ENCODE assay signal across 1 cellular context in the genomic region with DNA sequence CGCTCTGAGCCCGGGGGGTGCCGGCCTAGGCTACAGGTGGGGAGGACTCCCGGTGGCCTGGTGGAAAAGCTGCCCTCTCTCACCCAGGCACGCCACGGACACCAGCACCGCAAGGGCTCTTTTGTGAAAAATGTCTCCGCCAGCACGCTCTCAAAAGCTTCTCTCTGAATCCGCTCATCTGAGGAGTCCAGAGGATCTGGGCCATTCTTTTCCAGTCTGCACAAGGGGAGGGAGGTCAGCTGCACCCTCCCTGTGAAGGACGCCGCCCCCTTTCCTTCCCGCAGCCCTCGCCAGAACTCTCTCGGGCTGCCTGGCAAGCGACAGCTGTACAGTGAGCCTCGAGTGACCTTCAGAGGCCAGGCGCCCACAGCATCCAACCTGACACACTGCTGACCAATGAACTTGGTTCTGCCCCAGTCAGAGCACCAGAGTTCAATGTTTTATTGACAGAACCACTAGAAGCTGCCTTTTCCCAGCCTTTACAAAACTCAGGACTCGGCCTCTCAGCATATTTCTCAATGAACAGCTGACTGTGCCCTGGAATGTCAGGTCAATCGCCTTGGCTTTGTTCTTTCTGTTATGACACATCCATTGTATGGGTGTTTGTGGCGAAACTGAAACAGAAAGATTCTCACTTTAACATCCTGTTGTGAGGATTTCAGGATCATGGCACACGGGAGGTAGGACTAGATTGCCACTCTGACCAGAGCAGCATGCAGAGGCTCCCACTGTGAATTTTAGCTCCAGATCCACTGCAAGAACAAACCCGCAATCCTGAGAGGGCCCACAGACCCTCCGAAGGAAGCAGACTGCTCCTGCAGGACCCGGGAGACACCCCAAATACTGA.
TF ChIP-seq lines count a peak whose summit lies in the region.

No MANE protein-coding gene starts in this region.

TF ChIP-seq in HepG2, 621 proteins besides CTCF, POLR2A, EP300 and RAD21 (continued from another document and continues in another):
- TF ChIP-seq KDM2A (CRISPR knock-in tag; IDR thresholded peaks at IDR 0.05; ENCODE audit: borderline replicate concordance, low read depth) (peak; percentile 84), PLRG1 (conservative IDR thresholded peaks at IDR 0.05) (no peak), ZNF564 (CRISPR knock-in tag; IDR thresholded peaks at IDR 0.05) (peak; percentile 53; the same call in 1 of the 2 replicates), MIER3 (CRISPR knock-in tag; IDR thresholded peaks at IDR 0.05; ENCODE audit: borderline replicate concordance) (peak; percentile 99), ZNF747 (CRISPR knock-in tag; IDR thresholded peaks at IDR 0.05; ENCODE audit: borderline replicate concordance) (peak; percentile 99), ZNF414 (CRISPR knock-in tag; IDR thresholded peaks at IDR 0.05) (peak; percentile 97), NCOA5 (CRISPR knock-in tag; IDR thresholded peaks at IDR 0.05) (peak; percentile 92; the same call in 1 of the 2 replicates), ZNF678 (CRISPR knock-in tag; IDR thresholded peaks at IDR 0.05) (peak; percentile 61; the same call in 1 of the 2 replicates), POLR2AphosphoS2 (IDR thresholded peaks at IDR 0.05; ENCODE audit: low read depth, low read length) (no peak), KLF6 (CRISPR knock-in tag; IDR thresholded peaks at IDR 0.05) (peak; percentile 93), ZNF350 (CRISPR knock-in tag; IDR thresholded peaks at IDR 0.05; ENCODE audit: borderline replicate concordance, low read depth) (peak; percentile 92), HDAC2 (CRISPR knock-in tag; IDR thresholded peaks at IDR 0.05) (peak; percentile 100), ZNF17 (CRISPR knock-in tag; IDR thresholded peaks at IDR 0.05) (no peak), ZNF841 (CRISPR knock-in tag; IDR thresholded peaks at IDR 0.05; ENCODE audit: borderline replicate concordance) (no peak), CHD2 (IDR thresholded peaks at IDR 0.05; ENCODE audit: low read depth, low read length) (no peak), RAD51 (IDR thresholded peaks at IDR 0.05; ENCODE audit: borderline replicate concordance) (no peak), ZSCAN5A (CRISPR knock-in tag; IDR thresholded peaks at IDR 0.05; ENCODE audit: borderline replicate concordance) (peak; percentile 93; the same call in 1 of the 2 replicates), JDP2 (CRISPR knock-in tag; IDR thresholded peaks at IDR 0.05; ENCODE audit: borderline replicate concordance) (peak; percentile 94; the same call in 1 of the 2 replicates), ZNF547 (CRISPR knock-in tag; IDR thresholded peaks at IDR 0.05) (peak; percentile 95), NFIB (CRISPR knock-in tag; IDR thresholded peaks at IDR 0.05; ENCODE audit: borderline replicate concordance) (no peak), ZNF878 (CRISPR knock-in tag; IDR thresholded peaks at IDR 0.05) (peak; percentile 98; the same call in 1 of the 2 replicates), KLF15 (CRISPR knock-in tag; IDR thresholded peaks at IDR 0.05; ENCODE audit: borderline replicate concordance) (peak; percentile 74; the same call in 1 of the 2 replicates), ZNF619 (CRISPR knock-in tag; IDR thresholded peaks at IDR 0.05) (0 out of 2 replicates have a peak, but pooled peaks have one; percentile 23), ZNF441 (CRISPR knock-in tag; IDR thresholded peaks at IDR 0.05; ENCODE audit: borderline replicate concordance) (peak; percentile 85; the same call in 1 of the 2 replicates), PRPF4 (IDR thresholded peaks at IDR 0.05; ENCODE audit: low read depth, low read length, poor library complexity, severe bottlenecking) (no peak), ZNF777 (CRISPR knock-in tag; IDR thresholded peaks at IDR 0.05) (peak; percentile 52; the same call in 1 of the 2 replicates), ZUFSP (CRISPR knock-in tag; IDR thresholded peaks at IDR 0.05; ENCODE audit: borderline replicate concordance) (no peak), TBP (CRISPR knock-in tag; IDR thresholded peaks at IDR 0.05) (peak; percentile 92; the same call in 1 of the 2 replicates), ZNF136 (CRISPR knock-in tag; IDR thresholded peaks at IDR 0.05; ENCODE audit: low read depth) (no peak; the same call in 1 of the 2 replicates), HNRNPK (IDR thresholded peaks at IDR 0.05; ENCODE audit: low read depth, low read length, poor library complexity, severe bottlenecking) (no peak), MZF1 (CRISPR knock-in tag; IDR thresholded peaks at IDR 0.05; ENCODE audit: borderline replicate concordance) (0 out of 2 replicates have a peak, but pooled peaks have one; percentile 80), MATR3 (CRISPR knock-in tag; IDR thresholded peaks at IDR 0.05) (no peak), RXRB (CRISPR knock-in tag; IDR thresholded peaks at IDR 0.05; ENCODE audit: borderline replicate concordance) (peak; percentile 100), MLLT10 (CRISPR knock-in tag; IDR thresholded peaks at IDR 0.05) (no peak), ZBTB3 (CRISPR knock-in tag; IDR thresholded peaks at IDR 0.05; ENCODE audit: borderline replicate concordance, low read depth) (peak; percentile 27; the same call in 1 of the 2 replicates), ZNF567 (CRISPR knock-in tag; IDR thresholded peaks at IDR 0.05; ENCODE audit: borderline replicate concordance) (no peak; the same call in none of the 2 replicates), KDM6A (CRISPR knock-in tag; IDR thresholded peaks at IDR 0.05; ENCODE audit: low read depth) (peak; percentile 96), ZFP36L2 (CRISPR knock-in tag; IDR thresholded peaks at IDR 0.05) (no peak; the same call in 1 of the 2 replicates), ZNF326 (CRISPR knock-in tag; IDR thresholded peaks at IDR 0.05; ENCODE audit: borderline replicate concordance) (no peak), SMC3 (IDR thresholded peaks at IDR 0.05; ENCODE audit: low read length) (peak; percentile 58; the same call in 1 of the 2 replicates), ZNF292 (CRISPR knock-in tag; IDR thresholded peaks at IDR 0.05; ENCODE audit: borderline replicate concordance, low read depth) (peak; percentile 98), EZH2 (conservative IDR thresholded peaks at IDR 0.05; ENCODE audit: low read depth, low read length) (no peak), FOXP4 (CRISPR knock-in tag; IDR thresholded peaks at IDR 0.05) (peak; percentile 98), MXI1 (IDR thresholded peaks at IDR 0.05; ENCODE audit: borderline replicate concordance, low read depth, low read length) (peak; percentile 92; the same call in 2 of the 3 replicates), GFI1 (CRISPR knock-in tag; IDR thresholded peaks at IDR 0.05; ENCODE audit: borderline replicate concordance) (peak; percentile 91), JUND (CRISPR knock-in tag; IDR thresholded peaks at IDR 0.05) (peak; percentile 95)
- TF ChIP-seq, protein P1, sequence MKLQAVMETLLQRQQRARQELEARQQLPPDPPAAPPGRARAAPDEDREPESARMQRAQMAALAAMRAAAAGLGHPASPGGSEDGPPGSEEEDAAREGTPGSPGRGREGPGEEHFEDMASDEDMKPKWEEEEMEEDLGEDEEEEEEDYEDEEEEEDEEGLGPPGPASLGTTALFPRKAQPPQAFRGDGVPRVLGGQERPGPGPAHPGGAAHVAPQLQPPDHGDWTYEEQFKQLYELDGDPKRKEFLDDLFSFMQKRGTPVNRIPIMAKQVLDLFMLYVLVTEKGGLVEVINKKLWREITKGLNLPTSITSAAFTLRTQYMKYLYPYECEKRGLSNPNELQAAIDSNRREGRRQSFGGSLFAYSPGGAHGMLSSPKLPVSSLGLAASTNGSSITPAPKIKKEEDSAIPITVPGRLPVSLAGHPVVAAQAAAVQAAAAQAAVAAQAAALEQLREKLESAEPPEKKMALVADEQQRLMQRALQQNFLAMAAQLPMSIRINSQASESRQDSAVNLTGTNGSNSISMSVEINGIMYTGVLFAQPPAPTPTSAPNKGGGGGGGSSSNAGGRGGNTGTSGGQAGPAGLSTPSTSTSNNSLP (IDR thresholded peaks at IDR 0.05; ENCODE audit: low read depth, low read length), result peak; percentile 90
- TF ChIP-seq, protein P2, sequence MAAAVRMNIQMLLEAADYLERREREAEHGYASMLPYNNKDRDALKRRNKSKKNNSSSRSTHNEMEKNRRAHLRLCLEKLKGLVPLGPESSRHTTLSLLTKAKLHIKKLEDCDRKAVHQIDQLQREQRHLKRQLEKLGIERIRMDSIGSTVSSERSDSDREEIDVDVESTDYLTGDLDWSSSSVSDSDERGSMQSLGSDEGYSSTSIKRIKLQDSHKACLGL (CRISPR knock-in tag; IDR thresholded peaks at IDR 0.05), result no peak
- TF ChIP-seq, protein P3, sequence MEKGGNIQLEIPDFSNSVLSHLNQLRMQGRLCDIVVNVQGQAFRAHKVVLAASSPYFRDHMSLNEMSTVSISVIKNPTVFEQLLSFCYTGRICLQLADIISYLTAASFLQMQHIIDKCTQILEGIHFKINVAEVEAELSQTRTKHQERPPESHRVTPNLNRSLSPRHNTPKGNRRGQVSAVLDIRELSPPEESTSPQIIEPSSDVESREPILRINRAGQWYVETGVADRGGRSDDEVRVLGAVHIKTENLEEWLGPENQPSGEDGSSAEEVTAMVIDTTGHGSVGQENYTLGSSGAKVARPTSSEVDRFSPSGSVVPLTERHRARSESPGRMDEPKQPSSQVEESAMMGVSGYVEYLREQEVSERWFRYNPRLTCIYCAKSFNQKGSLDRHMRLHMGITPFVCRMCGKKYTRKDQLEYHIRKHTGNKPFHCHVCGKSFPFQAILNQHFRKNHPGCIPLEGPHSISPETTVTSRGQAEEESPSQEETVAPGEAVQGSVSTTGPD (CRISPR knock-in tag; IDR thresholded peaks at IDR 0.05), result peak; percentile 87
- TF ChIP-seq, protein P4, sequence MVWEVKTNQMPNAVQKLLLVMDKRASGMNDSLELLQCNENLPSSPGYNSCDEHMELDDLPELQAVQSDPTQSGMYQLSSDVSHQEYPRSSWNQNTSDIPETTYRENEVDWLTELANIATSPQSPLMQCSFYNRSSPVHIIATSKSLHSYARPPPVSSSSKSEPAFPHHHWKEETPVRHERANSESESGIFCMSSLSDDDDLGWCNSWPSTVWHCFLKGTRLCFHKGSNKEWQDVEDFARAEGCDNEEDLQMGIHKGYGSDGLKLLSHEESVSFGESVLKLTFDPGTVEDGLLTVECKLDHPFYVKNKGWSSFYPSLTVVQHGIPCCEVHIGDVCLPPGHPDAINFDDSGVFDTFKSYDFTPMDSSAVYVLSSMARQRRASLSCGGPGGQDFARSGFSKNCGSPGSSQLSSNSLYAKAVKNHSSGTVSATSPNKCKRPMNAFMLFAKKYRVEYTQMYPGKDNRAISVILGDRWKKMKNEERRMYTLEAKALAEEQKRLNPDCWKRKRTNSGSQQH (CRISPR knock-in tag; IDR thresholded peaks at IDR 0.05; ENCODE audit: low read depth), result peak; percentile 95
- TF ChIP-seq, protein P5, sequence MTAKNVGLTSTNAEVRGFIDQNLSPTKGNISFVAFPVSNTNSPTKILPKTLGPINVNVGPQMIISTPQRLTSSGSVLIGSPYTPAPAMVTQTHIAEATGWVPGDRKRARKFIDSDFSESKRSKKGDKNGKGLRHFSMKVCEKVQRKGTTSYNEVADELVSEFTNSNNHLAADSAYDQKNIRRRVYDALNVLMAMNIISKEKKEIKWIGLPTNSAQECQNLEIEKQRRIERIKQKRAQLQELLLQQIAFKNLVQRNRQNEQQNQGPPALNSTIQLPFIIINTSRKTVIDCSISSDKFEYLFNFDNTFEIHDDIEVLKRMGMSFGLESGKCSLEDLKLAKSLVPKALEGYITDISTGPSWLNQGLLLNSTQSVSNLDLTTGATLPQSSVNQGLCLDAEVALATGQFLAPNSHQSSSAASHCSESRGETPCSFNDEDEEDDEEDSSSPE (CRISPR knock-in tag; IDR thresholded peaks at IDR 0.05), result peak; percentile 80; the same call in 1 of the 2 replicates
